30 cellular contexts compared by ENCODE assay signal in genomic region chr10:114474989-114475388, GRCh38.
DNase-seq lines count a peak whose midpoint lies in the region; ATAC-seq and TF ChIP-seq lines count a peak whose summit lies in the region.
"Had no signal": no experiment of that assay in that cellular context is flagged by ENCODE, and none has a peak within 500 bp of the region (broad histone marks: within the 10 kb centered on the region; RNA-seq: fewer than 3 reads in every experiment).

No MANE protein-coding gene starts in this region.

- peak overlapping the region in 9 of 12 donors; percentile 2 to 81 (median 41) for H3K27ac ChIP-seq in heart left ventricle
- H3K27ac ChIP-seq: 22Rv1, body of pancreas, thoracic aorta, WERI-Rb-1 had no signal

- intact Hi-C loops in heart left ventricle (cut with DNase I), result loop anchor here (5.0 to 10.0 kb wide), 16 partner anchors 42 to 350 kb away; partner anchors contain the start of gene FHIP2A (in 2 of the 10)
- intact Hi-C loops in Right ventricle myocardium inferior (cut with DNase I), result loop anchor here (5.0 to 10.0 kb wide), 5 partner anchors 72 to 347 kb away; partner anchors contain the start of gene FHIP2A

- no peaks in the 10 kb centered on the region for H3K9me3 Mint-ChIP-seq in T-helper 1 cell treated with Interleukin-12 subunit alpha and Interleukin-12 subunit beta and Interleukin-4 antibody, amounts not matched to agents 30 μg/mL and 1 μg/mL, for 36 hours
- H3K9me3 Mint-ChIP-seq in activated T-helper 17 cell treated with anti-CD3 and anti-CD28 coated beads, Interleukin-2, amount 50 U/mL, for 72 hours, result no peaks in the 10 kb centered on the region
- H3K9me3 Mint-ChIP-seq in neural crest cell, result no peaks in the 10 kb centered on the region
- H3K9me3 Mint-ChIP-seq: nephron progenitor cell had no signal

- H3K27me3 ChIP-seq in heart left ventricle, result no peaks in the 10 kb centered on the region
- H3K27me3 ChIP-seq: body of pancreas, hepatocyte had no signal

- no peak for TF ChIP-seq POLR2A in heart left ventricle (IDR thresholded peaks at IDR 0.05)

- peak overlapping the region; percentile 33 for H3K27ac Mint-ChIP-seq in T-helper 1 cell treated with Interleukin-12 subunit alpha and Interleukin-12 subunit beta and Interleukin-4 antibody, amounts not matched to agents 30 μg/mL and 1 μg/mL, for 36 hours
- peak overlapping the region; percentile 59 for H3K27ac Mint-ChIP-seq in activated T-helper 17 cell treated with anti-CD3 and anti-CD28 coated beads, Interleukin-2, amount 50 U/mL, for 72 hours
- H3K27ac Mint-ChIP-seq in neural crest cell (ENCODE audit: unreplicated experiment), result peak overlapping the region; percentile 29

- H3K4me1 Mint-ChIP-seq in T-helper 1 cell treated with Interleukin-12 subunit alpha and Interleukin-12 subunit beta and Interleukin-4 antibody, amounts not matched to agents 30 μg/mL and 1 μg/mL, for 36 hours (ENCODE audit: low read depth), result peaks cover 21% of the 10 kb centered on the region
- H3K4me1 Mint-ChIP-seq in activated T-helper 17 cell treated with anti-CD3 and anti-CD28 coated beads, Interleukin-2, amount 50 U/mL, for 72 hours, result peaks cover 31% of the 10 kb centered on the region
- H3K4me1 Mint-ChIP-seq in neural crest cell, result peaks cover 14% of the 10 kb centered on the region

- H3K4me1 ChIP-seq in heart left ventricle, result peaks cover 0 to 79% (median 32%) of the 10 kb centered on the region in 12 donors

- no peaks in the 10 kb centered on the region for H3K27me3 Mint-ChIP-seq in T-helper 1 cell treated with Interleukin-12 subunit alpha and Interleukin-12 subunit beta and Interleukin-4 antibody, amounts not matched to agents 30 μg/mL and 1 μg/mL, for 36 hours (ENCODE audit: low read depth)
- H3K27me3 Mint-ChIP-seq in activated T-helper 17 cell treated with anti-CD3 and anti-CD28 coated beads, Interleukin-2, amount 50 U/mL, for 72 hours, result no peaks in the 10 kb centered on the region
- no peaks in the 10 kb centered on the region for H3K27me3 Mint-ChIP-seq in neural crest cell (ENCODE audit: low read depth)

- WGBS in heart left ventricle, 4 donors, result 55 to 64% (median 61%) methylated on average over 5 of the region's 5 CpGs

- H3K36me3 ChIP-seq in heart left ventricle, result peaks cover 0 to 48% (median 10%) of the 10 kb centered on the region in 9 donors
- H3K36me3 ChIP-seq: thoracic aorta, WERI-Rb-1 had no signal

- peaks cover 14% of the 10 kb centered on the region for H3K36me3 Mint-ChIP-seq in T-helper 1 cell treated with Interleukin-12 subunit alpha and Interleukin-12 subunit beta and Interleukin-4 antibody, amounts not matched to agents 30 μg/mL and 1 μg/mL, for 36 hours (ENCODE audit: low read depth)
- peaks cover 35% of the 10 kb centered on the region for H3K36me3 Mint-ChIP-seq in activated T-helper 17 cell treated with anti-CD3 and anti-CD28 coated beads, Interleukin-2, amount 50 U/mL, for 72 hours (ENCODE audit: low read depth)
- H3K36me3 Mint-ChIP-seq in neural crest cell (ENCODE audit: low read depth), result no peaks in the 10 kb centered on the region

- no peak for TF ChIP-seq CTCF in heart left ventricle (IDR thresholded peaks at IDR 0.05)
- no peak for TF ChIP-seq CTCF in neural crest cell (conservative IDR thresholded peaks at IDR 0.05)

- no peaks in the 10 kb centered on the region for H3K9me3 ChIP-seq in heart left ventricle
- H3K9me3 ChIP-seq: body of pancreas, mucosa of descending colon, thoracic aorta had no signal

- no peak overlapping the region for H3K4me3 Mint-ChIP-seq in T-helper 1 cell treated with Interleukin-12 subunit alpha and Interleukin-12 subunit beta and Interleukin-4 antibody, amounts not matched to agents 30 μg/mL and 1 μg/mL, for 36 hours
- no peak overlapping the region for H3K4me3 Mint-ChIP-seq in activated T-helper 17 cell treated with anti-CD3 and anti-CD28 coated beads, Interleukin-2, amount 50 U/mL, for 72 hours
- H3K4me3 Mint-ChIP-seq in neural crest cell, result no peak overlapping the region
- H3K4me3 Mint-ChIP-seq: nephron progenitor cell had no signal

- ATAC-seq in heart left ventricle, result no peak
- ATAC-seq in Right ventricle myocardium inferior, result no peak
- ATAC-seq in activated T-helper 17 cell treated with anti-CD3 and anti-CD28 coated beads, Interleukin-2, amount 50 U/mL, for 72 hours (replicated peaks), result no peak
- ATAC-seq: body of pancreas, HCT116, mucosa of descending colon had no signal

- H3K4me3 ChIP-seq in heart left ventricle, result no peak overlapping the region
- H3K4me3 ChIP-seq: body of pancreas, hepatocyte, mucosa of descending colon, thoracic aorta had no signal

- DNase-seq in T-helper 1 cell (no peak), heart left ventricle (peak in 1 of 5 donors; percentile 54), Right ventricle myocardium inferior (ENCODE audit: missing footprints) (no peak), neural crest cell (ENCODE audit: low read depth, low spot score) (no peak), activated gamma-delta T cell (lab: John Stamatoyannopoulos, UW) (no peak), SIG-M5 treated with dmso at 0.1 percent for 504 hours (lab: John Stamatoyannopoulos, UW; ENCODE audit: unreplicated experiment) (no peak)
- DNase-seq: activated CD4-positive, alpha-beta T cell treated with anti-CD3 and anti-CD28 coated beads, Interleukin-2, amount 50 U/mL, for 1 hour; activated CD8-positive, alpha-beta memory T cell treated with anti-CD3 and anti-CD28 coated beads, Interleukin-2, amount 50 U/mL, for 4 hours; body of pancreas; C1 segment of cervical spinal cord; cerebellar nuclear complex; DND-41; GF-D8; mucosa of descending colon; MV-4-11; NCI-H1436 treated with DMSO at 0.1 percent for 48 hours; NCI-H226; NCI-H526 treated with DMSO at 0.1 percent for 48 hours; nephron progenitor cell; NK-92 treated with Interleukin-12 subunit alpha and Interleukin-12 subunit beta, amount 100 ng/mL, for 24 hours; SHP77 treated with DMSO at 0.1 percent for 48 hours; stimulated activated naive CD4-positive, alpha-beta T cell treated with Interleukin-2 at 50 U/mL for 16 hours; T1000; WERI-Rb-1 had no signal
